In the genomic region with DNA sequence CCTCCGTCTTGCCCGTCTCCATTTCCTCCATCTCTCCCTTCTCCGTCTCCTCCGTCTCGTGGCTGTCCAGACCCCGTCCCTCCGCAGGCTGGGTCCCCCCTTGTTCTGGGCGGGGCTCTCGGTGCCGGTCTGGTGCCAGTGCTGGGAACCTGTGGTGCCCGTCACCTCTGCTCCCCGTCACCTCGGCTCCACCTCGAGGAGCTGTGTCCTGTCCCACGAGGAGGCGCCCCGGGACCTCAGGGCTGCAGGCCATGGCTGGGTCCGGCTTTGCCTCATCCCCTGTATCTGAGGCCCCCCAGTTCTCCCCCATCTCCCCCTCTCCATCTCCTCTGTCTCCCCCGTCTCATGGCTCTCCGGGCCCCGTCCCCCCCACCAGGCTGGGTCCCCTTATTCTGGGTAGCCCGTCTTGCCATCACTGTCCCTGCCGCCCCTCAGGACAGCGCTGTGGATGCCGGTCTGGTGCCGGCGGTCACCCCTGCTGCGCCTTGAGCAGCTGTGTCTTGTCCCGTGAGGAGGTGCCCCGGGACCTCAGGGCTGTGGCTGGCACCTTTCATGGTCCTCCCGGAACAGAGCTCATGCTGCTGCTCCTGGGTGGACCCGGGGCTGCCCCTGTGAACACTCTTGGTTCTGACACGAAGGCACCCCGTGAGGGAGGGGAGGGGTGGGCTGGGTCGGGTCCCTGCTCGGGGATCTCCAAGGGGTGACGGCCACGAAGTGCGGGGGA, we compare ENCODE assay signal across 11 cellular contexts. TPM values are rescaled to one million over a fixed set of nuclear protein-coding genes. Genes with fewer than 3 reads are reported as not detected.
DNase-seq lines count a peak whose midpoint lies in the region; ATAC-seq and TF ChIP-seq lines count a peak whose summit lies in the region.
"Had no signal": no experiment of that assay in that cellular context is flagged by ENCODE, and none has a peak within 500 bp of the region (broad histone marks: within the 10 kb centered on the region; RNA-seq: fewer than 3 reads in every experiment).

No MANE protein-coding gene starts in this region.

- intact Hi-C loops in lower lobe of right lung (cut with DNase I) = no loop called here

- H3K4me3 ChIP-seq in brain microvascular endothelial cell (ENCODE audit: low read depth, low read length) (peak overlapping the region; percentile 26), lower lobe of right lung (no peak overlapping the region)

- H3K9me3 ChIP-seq in lower lobe of right lung = no peaks in the 10 kb centered on the region

- H3K27me3 ChIP-seq in brain microvascular endothelial cell (replicated peaks) (no peaks in the 10 kb centered on the region), lower lobe of right lung (ENCODE audit: low read depth) (peaks cover 22% of the 10 kb centered on the region)

- H3K9me3 Mint-ChIP-seq in activated T-cell treated with anti-CD3 and anti-CD28 coated beads, Interleukin-2, amount 50 U/mL, for 4 hours = no peaks in the 10 kb centered on the region
- H3K9me3 Mint-ChIP-seq in activated T-cell treated with anti-CD3 and anti-CD28 coated beads, Interleukin-2, amount 50 U/mL, for 72 hours = no peaks in the 10 kb centered on the region
- H3K9me3 Mint-ChIP-seq in stimulated activated memory B cell treated with anti-CD40 and anti-IgM and Interleukin-4, amounts not matched to agents 10 μg/mL and 1 μg/mL and 100 μg/mL, for 72 hours = no peaks in the 10 kb centered on the region

- H3K27ac ChIP-seq in brain microvascular endothelial cell (no peak overlapping the region), lower lobe of right lung (no peak overlapping the region)

- H3K4me1 ChIP-seq in lower lobe of right lung = peaks cover 11% of the 10 kb centered on the region

- H3K27me3 Mint-ChIP-seq in activated T-cell treated with anti-CD3 and anti-CD28 coated beads, Interleukin-2, amount 50 U/mL, for 4 hours (ENCODE audit: low read depth) = peaks cover 3% of the 10 kb centered on the region
- no peaks in the 10 kb centered on the region for H3K27me3 Mint-ChIP-seq in activated T-cell treated with anti-CD3 and anti-CD28 coated beads, Interleukin-2, amount 50 U/mL, for 72 hours (ENCODE audit: low read depth)
- peaks cover 19% of the 10 kb centered on the region for H3K27me3 Mint-ChIP-seq in stimulated activated memory B cell treated with anti-CD40 and anti-IgM and Interleukin-4, amounts not matched to agents 10 μg/mL and 1 μg/mL and 100 μg/mL, for 72 hours

- H3K27ac Mint-ChIP-seq in activated T-cell treated with anti-CD3 and anti-CD28 coated beads, Interleukin-2, amount 50 U/mL, for 72 hours = no peak overlapping the region
- H3K27ac Mint-ChIP-seq in stimulated activated memory B cell treated with anti-CD40 and anti-IgM and Interleukin-4, amounts not matched to agents 10 μg/mL and 1 μg/mL and 100 μg/mL, for 72 hours = peak overlapping the region; percentile 44
- H3K27ac Mint-ChIP-seq: HFFc6 had no signal

- H3K36me3 Mint-ChIP-seq in activated T-cell treated with anti-CD3 and anti-CD28 coated beads, Interleukin-2, amount 50 U/mL, for 4 hours (ENCODE audit: insufficient read depth) = peaks cover 3% of the 10 kb centered on the region
- H3K36me3 Mint-ChIP-seq in activated T-cell treated with anti-CD3 and anti-CD28 coated beads, Interleukin-2, amount 50 U/mL, for 72 hours (ENCODE audit: insufficient read depth in 2 of 2) = peaks cover 2% of the 10 kb centered on the region in 2 donors
- peaks cover 18% of the 10 kb centered on the region for H3K36me3 Mint-ChIP-seq in stimulated activated memory B cell treated with anti-CD40 and anti-IgM and Interleukin-4, amounts not matched to agents 10 μg/mL and 1 μg/mL and 100 μg/mL, for 72 hours

- in situ Hi-C loops in brain microvascular endothelial cell (cut with HindIII; ENCODE audit: low pct_ligation_motif_present, low sequenced_read_pairs) = no loop called here

- H3K4me1 Mint-ChIP-seq in activated T-cell treated with anti-CD3 and anti-CD28 coated beads, Interleukin-2, amount 50 U/mL, for 4 hours (ENCODE audit: low read depth) = peaks cover 3% of the 10 kb centered on the region
- no peaks in the 10 kb centered on the region for H3K4me1 Mint-ChIP-seq in activated T-cell treated with anti-CD3 and anti-CD28 coated beads, Interleukin-2, amount 50 U/mL, for 72 hours (ENCODE audit: low read depth)
- H3K4me1 Mint-ChIP-seq in stimulated activated memory B cell treated with anti-CD40 and anti-IgM and Interleukin-4, amounts not matched to agents 10 μg/mL and 1 μg/mL and 100 μg/mL, for 72 hours = peaks cover 10% of the 10 kb centered on the region

- TF ChIP-seq CTCF in brain microvascular endothelial cell (IDR thresholded peaks at IDR 0.05; ENCODE audit: low read depth, low read length, missing control alignments) = no peak
- TF ChIP-seq CTCF in lower lobe of right lung (IDR thresholded peaks at IDR 0.05) = no peak

- H3K36me3 ChIP-seq in brain microvascular endothelial cell (replicated peaks) = no peaks in the 10 kb centered on the region
- H3K36me3 ChIP-seq in lower lobe of right lung = peaks cover 7% of the 10 kb centered on the region

- peak overlapping the region; percentile 42 for H3K4me3 Mint-ChIP-seq in activated T-cell treated with anti-CD3 and anti-CD28 coated beads, Interleukin-2, amount 50 U/mL, for 4 hours
- H3K4me3 Mint-ChIP-seq in activated T-cell treated with anti-CD3 and anti-CD28 coated beads, Interleukin-2, amount 50 U/mL, for 72 hours = peak overlapping the region in 1 of 2 donors; percentile 43
- H3K4me3 Mint-ChIP-seq in stimulated activated memory B cell treated with anti-CD40 and anti-IgM and Interleukin-4, amounts not matched to agents 10 μg/mL and 1 μg/mL and 100 μg/mL, for 72 hours = peak overlapping the region; percentile 53
- H3K4me3 Mint-ChIP-seq: HFFc6 had no signal

- DNase-seq in activated T-cell treated with anti-CD3 and anti-CD28 coated beads, Interleukin-2, amount 50 U/mL, for 4 hours = no peak
- DNase-seq in activated T-cell treated with anti-CD3 and anti-CD28 coated beads, Interleukin-2, amount 50 U/mL, for 72 hours = no peak
- DNase-seq in brain microvascular endothelial cell (no peak), lower lobe of right lung (peak; percentile 43)
- DNase-seq: effector CD8-positive, alpha-beta T cell; HFFc6; KG1 had no signal

- peak; percentile 12 to 15 for ATAC-seq in activated T-cell treated with anti-CD3 and anti-CD28 coated beads, Interleukin-2, amount 50 U/mL, for 4 hours
- ATAC-seq in activated T-cell treated with anti-CD3 and anti-CD28 coated beads, Interleukin-2, amount 50 U/mL, for 72 hours (replicated peaks in 1 of 2) = no peak
- ATAC-seq in lower lobe of right lung (no peak), GM19397 (IDR thresholded peaks at IDR 0.05; ENCODE audit: unreplicated experiment) (no peak), GM21619 (IDR thresholded peaks at IDR 0.05; ENCODE audit: unreplicated experiment) (no peak), GM21360 (IDR thresholded peaks at IDR 0.05; ENCODE audit: unreplicated experiment) (no peak)
- no peak for ATAC-seq in stimulated activated memory B cell treated with anti-CD40 and anti-IgM and Interleukin-4, amounts not matched to agents 10 μg/mL and 1 μg/mL and 100 μg/mL, for 72 hours

RNA-seq across cellular contexts. Expression of a gene that starts 13.3 kb away (rescaled TPM):
- 100 to 1,000 TPM; 123 to 142 (median 134) TPM for total RNA-seq in activated T-cell treated with anti-CD3 and anti-CD28 coated beads, Interleukin-2, amount 50 U/mL, for 4 hours
- 10 to 100 TPM; 47.2 to 53.6 TPM for total RNA-seq in activated T-cell treated with anti-CD3 and anti-CD28 coated beads, Interleukin-2, amount 50 U/mL, for 72 hours
- total RNA-seq in lower lobe of right lung = 47.1 TPM

RNA-seq across cellular contexts. Expression of a gene that starts 50.8 kb away (rescaled TPM):
- 10 to 100 TPM; 23.6 to 57.6 (median 24.1) TPM for total RNA-seq in activated T-cell treated with anti-CD3 and anti-CD28 coated beads, Interleukin-2, amount 50 U/mL, for 4 hours
- total RNA-seq in activated T-cell treated with anti-CD3 and anti-CD28 coated beads, Interleukin-2, amount 50 U/mL, for 72 hours = 10 to 100 TPM; 52.2 to 72.0 TPM
- total RNA-seq in lower lobe of right lung = 23.7 TPM

RNA-seq across cellular contexts. Expression of a gene that starts 54.8 kb away (rescaled TPM):
- total RNA-seq in activated T-cell treated with anti-CD3 and anti-CD28 coated beads, Interleukin-2, amount 50 U/mL, for 4 hours = 10 to 100 TPM; 29.0 to 47.6 (median 30.3) TPM
- total RNA-seq in activated T-cell treated with anti-CD3 and anti-CD28 coated beads, Interleukin-2, amount 50 U/mL, for 72 hours = 10 to 100 TPM; 44.7 to 50.1 TPM
- 11.2 TPM for total RNA-seq in lower lobe of right lung

Comparison
In these comparisons a context has a peak if more than half of its experiments do, and no peak if none do; other contexts are left out.
1. ATAC-seq: peak in activated T-cell treated with anti-CD3 and anti-CD28 coated beads, Interleukin-2, amount 50 U/mL, for 4 hours (2 of 2); none in activated T-cell treated with anti-CD3 and anti-CD28 coated beads, Interleukin-2, amount 50 U/mL, for 72 hours (0 of 2), lower lobe of right lung (0 of 2), stimulated activated memory B cell treated with anti-CD40 and anti-IgM and Interleukin-4, amounts not matched to agents 10 μg/mL and 1 μg/mL and 100 μg/mL, for 72 hours (single experiment), GM19397 (single experiment), GM21619 (single experiment) and GM21360 (single experiment).